In genomic region chr3:121654493-121655385, GRCh38 we compare ENCODE assay signal across 1 cellular context.
A peak's percentile ranks its signal among the peaks of the same experiment; 100 is the strongest.
TF ChIP-seq lines count a peak whose summit lies in the region.

No MANE protein-coding gene starts in this region.

TF ChIP-seq in GM12878, 131 proteins besides CTCF, POLR2A, EP300 and RAD21 (continued from another document):
- TF ChIP-seq IKZF1 (conservative IDR thresholded peaks at IDR 0.05) (peak; percentile 49; the same call in 1 of the 2 replicates), BHLHE40 (IDR thresholded peaks at IDR 0.05; ENCODE audit: borderline replicate concordance in 1 of 2, low read depth in 2 of 2, low read length in 1 of 2) (no peak), PAX5 (IDR thresholded peaks at IDR 0.05; ENCODE audit: borderline replicate concordance, low read depth, low read length) (no peak), SPI1 (IDR thresholded peaks at IDR 0.05; ENCODE audit: borderline replicate concordance, insufficient read depth, low read depth, low read length) (peak; percentile 81), IKZF2 (IDR thresholded peaks at IDR 0.05) (peak; percentile 44 to 46; a peak in 3 of 4 replicates), ETV6 (conservative IDR thresholded peaks at IDR 0.05 in 1 of 2, IDR thresholded peaks at IDR 0.05 in 1 of 2; ENCODE audit: borderline replicate concordance in 1 of 2, low read depth in 1 of 2) (peak in 1 of 2 experiments; percentile 84; a peak in 2 of 4 replicates), NRF1 (conservative IDR thresholded peaks at IDR 0.05; ENCODE audit: low read depth, low read length) (no peak), RELB (IDR thresholded peaks at IDR 0.05; ENCODE audit: low read depth) (0 out of 2 replicates have a peak, but pooled peaks have one; percentile 20), ATF2 (IDR thresholded peaks at IDR 0.05; ENCODE audit: low read length) (peak; percentile 40; the same call in 1 of the 2 replicates), CHD2 (IDR thresholded peaks at IDR 0.05; ENCODE audit: borderline replicate concordance, low read depth, low read length) (no peak), CREM (IDR thresholded peaks at IDR 0.05; ENCODE audit: low read depth) (peak; percentile 19; the same call in 1 of the 2 replicates), JUNB (IDR thresholded peaks at IDR 0.05) (peak; percentile 80)
- TF ChIP-seq, protein P1, sequence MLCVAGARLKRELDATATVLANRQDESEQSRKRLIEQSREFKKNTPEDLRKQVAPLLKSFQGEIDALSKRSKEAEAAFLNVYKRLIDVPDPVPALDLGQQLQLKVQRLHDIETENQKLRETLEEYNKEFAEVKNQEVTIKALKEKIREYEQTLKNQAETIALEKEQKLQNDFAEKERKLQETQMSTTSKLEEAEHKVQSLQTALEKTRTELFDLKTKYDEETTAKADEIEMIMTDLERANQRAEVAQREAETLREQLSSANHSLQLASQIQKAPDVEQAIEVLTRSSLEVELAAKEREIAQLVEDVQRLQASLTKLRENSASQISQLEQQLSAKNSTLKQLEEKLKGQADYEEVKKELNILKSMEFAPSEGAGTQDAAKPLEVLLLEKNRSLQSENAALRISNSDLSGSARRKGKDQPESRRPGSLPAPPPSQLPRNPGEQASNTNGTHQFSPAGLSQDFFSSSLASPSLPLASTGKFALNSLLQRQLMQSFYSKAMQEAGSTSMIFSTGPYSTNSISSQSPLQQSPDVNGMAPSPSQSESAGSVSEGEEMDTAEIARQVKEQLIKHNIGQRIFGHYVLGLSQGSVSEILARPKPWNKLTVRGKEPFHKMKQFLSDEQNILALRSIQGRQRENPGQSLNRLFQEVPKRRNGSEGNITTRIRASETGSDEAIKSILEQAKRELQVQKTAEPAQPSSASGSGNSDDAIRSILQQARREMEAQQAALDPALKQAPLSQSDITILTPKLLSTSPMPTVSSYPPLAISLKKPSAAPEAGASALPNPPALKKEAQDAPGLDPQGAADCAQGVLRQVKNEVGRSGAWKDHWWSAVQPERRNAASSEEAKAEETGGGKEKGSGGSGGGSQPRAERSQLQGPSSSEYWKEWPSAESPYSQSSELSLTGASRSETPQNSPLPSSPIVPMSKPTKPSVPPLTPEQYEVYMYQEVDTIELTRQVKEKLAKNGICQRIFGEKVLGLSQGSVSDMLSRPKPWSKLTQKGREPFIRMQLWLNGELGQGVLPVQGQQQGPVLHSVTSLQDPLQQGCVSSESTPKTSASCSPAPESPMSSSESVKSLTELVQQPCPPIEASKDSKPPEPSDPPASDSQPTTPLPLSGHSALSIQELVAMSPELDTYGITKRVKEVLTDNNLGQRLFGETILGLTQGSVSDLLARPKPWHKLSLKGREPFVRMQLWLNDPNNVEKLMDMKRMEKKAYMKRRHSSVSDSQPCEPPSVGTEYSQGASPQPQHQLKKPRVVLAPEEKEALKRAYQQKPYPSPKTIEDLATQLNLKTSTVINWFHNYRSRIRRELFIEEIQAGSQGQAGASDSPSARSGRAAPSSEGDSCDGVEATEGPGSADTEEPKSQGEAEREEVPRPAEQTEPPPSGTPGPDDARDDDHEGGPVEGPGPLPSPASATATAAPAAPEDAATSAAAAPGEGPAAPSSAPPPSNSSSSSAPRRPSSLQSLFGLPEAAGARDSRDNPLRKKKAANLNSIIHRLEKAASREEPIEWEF (IDR thresholded peaks at IDR 0.05; ENCODE audit: insufficient replicate concordance, low read depth, low read length), result no peak
- TF ChIP-seq, protein P2, sequence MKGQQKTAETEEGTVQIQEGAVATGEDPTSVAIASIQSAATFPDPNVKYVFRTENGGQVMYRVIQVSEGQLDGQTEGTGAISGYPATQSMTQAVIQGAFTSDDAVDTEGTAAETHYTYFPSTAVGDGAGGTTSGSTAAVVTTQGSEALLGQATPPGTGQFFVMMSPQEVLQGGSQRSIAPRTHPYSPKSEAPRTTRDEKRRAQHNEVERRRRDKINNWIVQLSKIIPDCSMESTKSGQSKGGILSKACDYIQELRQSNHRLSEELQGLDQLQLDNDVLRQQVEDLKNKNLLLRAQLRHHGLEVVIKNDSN (IDR thresholded peaks at IDR 0.05; ENCODE audit: borderline replicate concordance, extremely low read length, insufficient read depth, low read depth, low read length), result no peak
